In genomic region chr1:28581531-28582247, GRCh38 we compare ENCODE assay signal across 8 cellular contexts. TPM values are rescaled to one million over a fixed set of nuclear protein-coding genes. Genes with fewer than 3 reads are reported as not detected.
DNase-seq lines count a peak whose midpoint lies in the region; FAIRE-seq and TF ChIP-seq lines count a peak whose summit lies in the region.

No MANE protein-coding gene starts in this region.

- 0% methylated on average over 30 of the region's 75 CpGs for WGBS in suprapubic skin

- no peaks in the 10 kb centered on the region for H3K27me3 ChIP-seq in HAP-1 (ENCODE audit: low read depth)
- H3K27me3 ChIP-seq in MM.1S (replicated peaks; ENCODE audit: insufficient read depth, low read length): no peaks in the 10 kb centered on the region
- H3K27me3 ChIP-seq in suprapubic skin: no peaks in the 10 kb centered on the region

- peak overlapping the region; percentile 87 for H3K4me2 ChIP-seq in MM.1S (ENCODE audit: low read depth, low read length)

- peak overlapping the region; percentile 96 for H3K9ac ChIP-seq in MM.1S (ENCODE audit: low read length)

- peaks cover 62% of the 10 kb centered on the region for H3F3A ChIP-seq in MM.1S (ENCODE audit: insufficient read depth, low read length)

- H4K20me1 ChIP-seq in MM.1S (ENCODE audit: insufficient read depth, low read length): peaks cover 40% of the 10 kb centered on the region

- TF ChIP-seq CTCF in MM.1S (IDR thresholded peaks at IDR 0.05; ENCODE audit: low read length) (no peak), suprapubic skin (IDR thresholded peaks at IDR 0.05) (peak in 1 of 2 donors; percentile 13)

- H3K4me1 ChIP-seq in HAP-1 (peaks cover 11% of the 10 kb centered on the region), MM.1S (ENCODE audit: low read length) (peaks cover 29% of the 10 kb centered on the region), suprapubic skin (peaks cover 29% of the 10 kb centered on the region)

- in situ Hi-C loops in HAP-1 (cut with MboI; ENCODE audit: low sequenced_read_pairs): no loop called here

- H3K36me3 ChIP-seq in HAP-1 (replicated peaks) (peaks cover 49% of the 10 kb centered on the region), MM.1S (replicated peaks; ENCODE audit: insufficient read depth, low read length) (peaks cover 22% of the 10 kb centered on the region), suprapubic skin (peaks cover 32% of the 10 kb centered on the region)

- H2AFZ ChIP-seq in MM.1S (ENCODE audit: low read length): peak overlapping the region; percentile 80

- H3K27ac ChIP-seq in MM.1S (ENCODE audit: low read length): peak overlapping the region; percentile 80
- peak overlapping the region; percentile 91 for H3K27ac ChIP-seq in suprapubic skin

- peak; percentile 95 to 97 for TF ChIP-seq POLR2A in suprapubic skin (IDR thresholded peaks at IDR 0.05)

- H3K4me3 ChIP-seq in HAP-1 (peak overlapping the region; percentile 100), MM.1S (ENCODE audit: low read length) (peak overlapping the region; percentile 99), suprapubic skin (peak overlapping the region; percentile 89)

- DNase-seq in GF-D8 (lab: John Stamatoyannopoulos, UW): peak; percentile 91
- peak; percentile 88 to 95 for DNase-seq in HAP-1 (ENCODE audit: low spot score in 2 of 2)
- DNase-seq in MM.1S: peak; percentile 96
- peak; percentile 94 for DNase-seq in SIG-M5 treated with dmso at 0.1 percent for 504 hours (lab: John Stamatoyannopoulos, UW; ENCODE audit: unreplicated experiment)
- DNase-seq in activated naive CD4-positive, alpha-beta T cell treated with Interleukin-2 at 50 U/mL for 16 hours: peak; percentile 93
- DNase-seq in frontal cortex (ENCODE audit: low spot score in 2 of 2): peak; percentile 94 to 97
- DNase-seq in nucleus accumbens (lab: John Stamatoyannopoulos, UW): peak; percentile 42 to 97 (median 90)
- DNase-seq in suprapubic skin (ENCODE audit: low spot score in 2 of 2): peak; percentile 97 to 98

- TF ChIP-seq EP300 in suprapubic skin (IDR thresholded peaks at IDR 0.05): no peak

- H3K9me2 ChIP-seq in MM.1S (replicated peaks; ENCODE audit: insufficient read depth, low read length): no peaks in the 10 kb centered on the region

- no peak for FAIRE-seq in frontal cortex (lab: Jason Lieb, UNC)

- peaks cover 38% of the 10 kb centered on the region for H3K79me2 ChIP-seq in MM.1S (ENCODE audit: low read length)

- no peaks in the 10 kb centered on the region for H3K9me3 ChIP-seq in HAP-1
- H3K9me3 ChIP-seq in MM.1S (replicated peaks; ENCODE audit: insufficient read depth, low read length): no peaks in the 10 kb centered on the region
- H3K9me3 ChIP-seq in suprapubic skin: no peaks in the 10 kb centered on the region

RNA-seq across cellular contexts. Expression of gene RAB42, which starts 10.4 kb away (rescaled TPM):
- total RNA-seq in frontal cortex: 1.2 TPM
- total RNA-seq in suprapubic skin: 1 to 10 TPM in 2 of 4 donors, under 1 TPM in 1, not detected in 1; 0.70 to 1.4 (median 1.4) TPM

RNA-seq across cellular contexts. Expression of gene TRNAU1AP, which starts 28.8 kb away (rescaled TPM):
- 35.1 TPM for total RNA-seq in frontal cortex
- 10 to 100 TPM; 17.6 to 36.7 (median 21.5) TPM for total RNA-seq in suprapubic skin

Comparison
In these comparisons a context has a peak if more than half of its experiments do, and no peak if none do; other contexts are left out.
1. Peak in every context shown above with its lines: DNase-seq, H3K4me3 ChIP-seq and H3K27ac ChIP-seq.